In the genomic region with DNA sequence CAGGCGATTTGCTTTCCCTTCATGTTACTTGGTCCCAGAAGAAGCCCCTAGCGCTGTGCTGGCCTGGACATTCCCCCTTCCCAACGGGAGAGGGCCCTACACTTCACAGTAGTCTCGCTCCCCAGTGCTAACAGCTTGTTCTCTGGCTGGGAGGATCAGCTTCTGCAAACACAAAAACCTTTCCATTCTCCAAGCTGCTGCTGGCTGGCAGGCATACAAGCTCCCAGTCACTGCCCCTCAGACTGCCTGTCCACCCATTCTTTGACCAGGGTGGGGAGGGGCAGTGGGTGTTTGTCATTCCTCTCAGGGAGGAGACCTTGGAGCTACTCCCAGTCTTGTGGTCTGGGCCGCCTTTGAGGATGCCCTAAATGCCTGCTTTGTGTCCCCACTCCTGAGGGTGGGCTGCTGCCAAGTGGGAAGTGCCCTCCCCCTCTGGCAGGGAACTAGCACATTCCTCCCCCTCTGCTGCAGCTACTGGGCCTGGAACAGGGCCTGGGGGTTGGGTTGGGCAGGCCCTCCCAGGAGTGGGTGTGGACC, we compare ENCODE assay signal across 9 cellular contexts. TPM values are rescaled to one million over a fixed set of nuclear protein-coding genes. Genes with fewer than 3 reads are reported as not detected.
DNase-seq lines count a peak whose midpoint lies in the region; ATAC-seq and TF ChIP-seq lines count a peak whose summit lies in the region.
"Had no signal": no experiment of that assay in that cellular context is flagged by ENCODE, and none has a peak within 500 bp of the region (broad histone marks: within the 10 kb centered on the region; RNA-seq: fewer than 3 reads in every experiment).

No MANE protein-coding gene starts in this region.

- peak overlapping the region; percentile 80 for H3K27ac ChIP-seq in layer of hippocampus (ENCODE audit: low read depth, low read length)
- peak overlapping the region in 1 of 4 donors; percentile 15 for H3K27ac ChIP-seq in upper lobe of left lung
- H3K27ac ChIP-seq: SK-N-MC had no signal

- no peak overlapping the region for H3K27ac Mint-ChIP-seq in activated CD4-positive, alpha-beta memory T cell treated with anti-CD3 and anti-CD28 coated beads for 36 hours
- H3K27ac Mint-ChIP-seq: activated naive CD8-positive, alpha-beta T cell treated with anti-CD3 and anti-CD28 coated beads, Interleukin-2, amount 50 U/mL, for 24 hours had no signal

- ATAC-seq in upper lobe of left lung (ENCODE audit: low FRiP score in 2 of 2): peak; percentile 65 to 82
- ATAC-seq in HG02623 (IDR thresholded peaks at IDR 0.05; ENCODE audit: unreplicated experiment): no peak
- ATAC-seq: activated naive CD8-positive, alpha-beta T cell treated with anti-CD3 and anti-CD28 coated beads, Interleukin-2, amount 50 U/mL, for 24 hours had no signal

- TF ChIP-seq POLR2A in upper lobe of left lung (IDR thresholded peaks at IDR 0.05): no peak

- peak; percentile 97 for DNase-seq in NCI-H1092 treated with DMSO at 0.1 percent for 48 hours (lab: John Stamatoyannopoulos, UW)
- peak; percentile 41 for DNase-seq in cerebellar cortex (ENCODE audit: low spot score)
- DNase-seq in upper lobe of left lung: peak in 1 of 2 donors; percentile 55
- DNase-seq in activated CD4-positive, alpha-beta memory T cell treated with anti-CD3 and anti-CD28 coated beads for 36 hours: no peak
- DNase-seq in SKM-1 (lab: John Stamatoyannopoulos, UW; ENCODE audit: unreplicated experiment): no peak
- DNase-seq: activated naive CD8-positive, alpha-beta T cell treated with anti-CD3 and anti-CD28 coated beads, Interleukin-2, amount 50 U/mL, for 24 hours had no signal

- peak in 3 of 6 experiments; percentile 7 to 16 (median 8) for TF ChIP-seq CTCF in upper lobe of left lung (IDR thresholded peaks at IDR 0.05)

- H3K27me3 ChIP-seq in layer of hippocampus (ENCODE audit: control insufficient read depth, insufficient read depth, low read length) (no peaks in the 10 kb centered on the region), upper lobe of left lung (no peaks in the 10 kb centered on the region)

- 17 to 27% methylated on average over 4 to 5 of the region's 5 CpGs for WGBS in upper lobe of left lung, 2 donors

- POLR2A ChIA-PET in activated CD4-positive, alpha-beta memory T cell treated with anti-CD3 and anti-CD28 coated beads for 36 hours (lab: Charles Lee): interaction anchor here (0.9 kb wide), 1 partner anchor 64 kb away, joined by 3 read pairs; no protein-coding TSS in a partner anchor

- peaks cover 0 to 23% (median 19%) of the 10 kb centered on the region in 4 donors for H3K4me1 ChIP-seq in upper lobe of left lung

- CTCF ChIA-PET in activated CD4-positive, alpha-beta memory T cell treated with anti-CD3 and anti-CD28 coated beads for 36 hours (lab: Charles Lee): interaction anchor here (0.8 to 5.5 kb wide), 8 partner anchors 9 to 102 kb away, joined by 3 to 76 read pairs (median 11); no protein-coding TSS in a partner anchor

- H3K36me3 ChIP-seq in upper lobe of left lung: no peaks in the 10 kb centered on the region

- H3K27me3 Mint-ChIP-seq in activated CD4-positive, alpha-beta memory T cell treated with anti-CD3 and anti-CD28 coated beads for 36 hours: no peaks in the 10 kb centered on the region

- intact Hi-C loops in activated CD4-positive, alpha-beta memory T cell treated with anti-CD3 and anti-CD28 coated beads for 36 hours (cut with micrococcal nuclease): no loop called here

- H3K9me3 Mint-ChIP-seq in activated CD4-positive, alpha-beta memory T cell treated with anti-CD3 and anti-CD28 coated beads for 36 hours: no peaks in the 10 kb centered on the region
- H3K9me3 Mint-ChIP-seq: activated naive CD8-positive, alpha-beta T cell treated with anti-CD3 and anti-CD28 coated beads, Interleukin-2, amount 50 U/mL, for 24 hours had no signal

- H3K36me3 Mint-ChIP-seq in activated CD4-positive, alpha-beta memory T cell treated with anti-CD3 and anti-CD28 coated beads for 36 hours: no peaks in the 10 kb centered on the region

- peaks cover 14% of the 10 kb centered on the region for H3K4me1 Mint-ChIP-seq in activated CD4-positive, alpha-beta memory T cell treated with anti-CD3 and anti-CD28 coated beads for 36 hours (ENCODE audit: low read depth)

- H3K4me3 Mint-ChIP-seq in activated CD4-positive, alpha-beta memory T cell treated with anti-CD3 and anti-CD28 coated beads for 36 hours: no peak overlapping the region
- H3K4me3 Mint-ChIP-seq: activated naive CD8-positive, alpha-beta T cell treated with anti-CD3 and anti-CD28 coated beads, Interleukin-2, amount 50 U/mL, for 24 hours had no signal

- H3K4me3 ChIP-seq in upper lobe of left lung: no peak overlapping the region
- H3K4me3 ChIP-seq: SK-N-MC had no signal

- TF ChIP-seq EP300 in upper lobe of left lung (IDR thresholded peaks at IDR 0.05): no peak

- no peaks in the 10 kb centered on the region for H3K9me3 ChIP-seq in upper lobe of left lung

RNA-seq across cellular contexts. Expression of a gene that starts 20.8 kb away (rescaled TPM):
- total RNA-seq in upper lobe of left lung: 1 to 10 TPM in 1 of 6 donors, under 1 TPM in 2, not detected in 3; 0.40 to 1.4 (median 0.71) TPM
- total RNA-seq in activated CD4-positive, alpha-beta memory T cell treated with anti-CD3 and anti-CD28 coated beads for 36 hours: under 1 TPM; 0.26 to 0.36 TPM

RNA-seq across cellular contexts. Expression of a gene that starts 43.4 kb away (rescaled TPM):
- total RNA-seq in upper lobe of left lung: 10 to 100 TPM in 3 of 6 donors, 1 to 10 TPM in 2, under 1 TPM in 1; 0.37 to 39.8 (median 9.7) TPM
- total RNA-seq in activated CD4-positive, alpha-beta memory T cell treated with anti-CD3 and anti-CD28 coated beads for 36 hours: under 1 TPM; 0.19 to 0.69 TPM

RNA-seq across cellular contexts. Expression of a gene that starts 43.6 kb away (rescaled TPM):
- 10 to 100 TPM; 10.0 to 33.0 (median 15.2) TPM for total RNA-seq in upper lobe of left lung
- 10 to 100 TPM; 13.3 to 13.8 TPM for total RNA-seq in activated CD4-positive, alpha-beta memory T cell treated with anti-CD3 and anti-CD28 coated beads for 36 hours

Comparison
In these comparisons a context has a peak if more than half of its experiments do, and no peak if none do; other contexts are left out.
1. DNase-seq: peak in NCI-H1092 treated with DMSO at 0.1 percent for 48 hours (single experiment) and cerebellar cortex (single experiment); none in activated CD4-positive, alpha-beta memory T cell treated with anti-CD3 and anti-CD28 coated beads for 36 hours (single experiment) and SKM-1 (single experiment).